12 cellular contexts compared by ENCODE assay signal in the genomic region with DNA sequence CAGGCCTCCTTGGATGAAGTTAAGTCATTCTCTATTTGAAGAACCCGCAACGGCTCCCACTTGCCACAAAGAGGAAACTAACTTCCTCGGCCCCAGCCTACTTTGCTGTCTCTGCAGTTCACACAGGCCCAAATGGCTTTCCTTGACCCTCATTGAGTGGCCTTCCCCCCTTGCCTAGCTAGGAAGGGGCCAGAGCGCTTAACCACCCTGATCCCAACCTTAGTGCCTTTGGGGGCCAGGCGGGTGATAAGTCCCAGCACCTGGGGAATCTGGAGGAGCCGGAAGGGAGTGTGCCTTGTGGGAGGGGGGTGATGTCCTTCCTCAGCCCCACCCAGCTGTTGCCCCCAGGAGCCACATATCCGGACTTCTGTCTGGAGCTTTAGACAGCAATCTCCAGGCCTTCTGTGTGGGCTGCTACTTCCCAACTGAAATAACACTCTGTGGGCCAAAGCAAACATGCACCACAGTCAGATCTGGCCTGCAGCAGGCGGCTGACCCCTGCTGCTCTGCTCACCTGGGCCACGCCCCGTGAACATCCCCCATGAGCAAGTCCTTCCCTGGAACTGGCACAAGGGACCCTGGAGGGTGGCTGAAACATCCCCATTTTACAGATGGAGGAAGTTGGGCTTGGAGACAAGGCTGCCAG. TPM values are rescaled to one million over a fixed set of nuclear protein-coding genes. Genes with fewer than 3 reads are reported as not detected.
DNase-seq lines count a peak whose midpoint lies in the region; TF ChIP-seq lines count a peak whose summit lies in the region.
"Had no signal": no experiment of that assay in that cellular context is flagged by ENCODE, and none has a peak within 500 bp of the region (broad histone marks: within the 10 kb centered on the region; RNA-seq: fewer than 3 reads in every experiment).

No MANE protein-coding gene starts in this region.

- in situ Hi-C loops in KBM-7 (cut with MboI; ENCODE audit: low pct_unique_long_range_greater_than_20kb, low sequenced_read_pairs): no loop called here

- TF ChIP-seq CTCF in right atrium auricular region (IDR thresholded peaks at IDR 0.05): no peak
- TF ChIP-seq CTCF in vagina (IDR thresholded peaks at IDR 0.05): no peak
- no peak for TF ChIP-seq CTCF in OCI-LY7 (conservative IDR thresholded peaks at IDR 0.05; ENCODE audit: low read length)

- no peak overlapping the region for H3K4me3 ChIP-seq in right atrium auricular region
- no peak overlapping the region for H3K4me3 ChIP-seq in skeletal muscle tissue (ENCODE audit: low read length in 3 of 3)
- H3K4me3 ChIP-seq in vagina: no peak overlapping the region
- no peak overlapping the region for H3K4me3 ChIP-seq in OCI-LY7 (ENCODE audit: low read depth, low read length, poor library complexity, severe bottlenecking)
- H3K4me3 ChIP-seq: ovary had no signal

- no peaks in the 10 kb centered on the region for H3K79me2 ChIP-seq in OCI-LY7 (ENCODE audit: insufficient read depth, low read depth, low read length)

- H3K27me3 ChIP-seq in right atrium auricular region (no peaks in the 10 kb centered on the region), skeletal muscle tissue (ENCODE audit: control insufficient read depth in 3 of 3, insufficient read depth in 3 of 3, low read length in 3 of 3) (no peaks in the 10 kb centered on the region), vagina (no peaks in the 10 kb centered on the region)
- H3K27me3 ChIP-seq: ovary had no signal

- H4K20me1 ChIP-seq in OCI-LY7 (ENCODE audit: insufficient read depth, low read length): no peaks in the 10 kb centered on the region

- CTCF ChIA-PET in OCI-LY7 (lab: Charles Lee; ENCODE audit: unreplicated experiment): no interaction called here

- H2AFZ ChIP-seq in OCI-LY7 (ENCODE audit: low read length): no peak overlapping the region

- H3K9me3 ChIP-seq in right atrium auricular region: no peaks in the 10 kb centered on the region
- H3K9me3 ChIP-seq in skeletal muscle tissue (ENCODE audit: control insufficient read depth in 3 of 3, low read length in 3 of 3): no peaks in the 10 kb centered on the region
- H3K9me3 ChIP-seq in vagina: no peaks in the 10 kb centered on the region
- H3K9me3 ChIP-seq in OCI-LY7 (ENCODE audit: low read length): no peaks in the 10 kb centered on the region
- H3K9me3 ChIP-seq: ovary had no signal

- H3K27ac ChIP-seq in right atrium auricular region (peak overlapping the region; percentile 16 to 29), skeletal muscle tissue (ENCODE audit: low read depth, low read length) (peak overlapping the region; percentile 7), vagina (no peak overlapping the region), OCI-LY7 (ENCODE audit: low read depth, low read length, poor library complexity, severe bottlenecking) (no peak overlapping the region)
- H3K27ac ChIP-seq: ovary had no signal

- intact Hi-C loops in vagina (cut with DNase I) (no loop called here), OCI-LY7 (cut with micrococcal nuclease; ENCODE audit: unreplicated experiment) (no loop called here)

- H3K9ac ChIP-seq in skeletal muscle tissue (ENCODE audit: low read depth in 1 of 3, low read length in 3 of 3): no peak overlapping the region

- no TSS peak for BruUV-seq in OCI-LY7 (replicated peaks; lab: Mats Ljungman, UMichigan)

- DNase-seq in KBM-7 (peak; percentile 93), SKM-1 treated with dmso at 0.1 percent for 144 hours (lab: John Stamatoyannopoulos, UW; ENCODE audit: unreplicated experiment) (peak; percentile 2), right atrium auricular region (ENCODE audit: low spot score) (no peak), foreskin melanocyte (no peak), vagina (ENCODE audit: extremely low spot score in 2 of 2) (no peak), OCI-LY7 (ENCODE audit: low spot score) (no peak)
- DNase-seq in activated effector memory CD4-positive, alpha-beta T cell treated with anti-CD3 and anti-CD28 coated beads, Interleukin-2, amount 50 U/mL, for 16 hours: no peak
- DNase-seq: HFFc6, NCI-H187 treated with DMSO at 0.1 percent for 48 hours, ovary, T-helper 1 cell had no signal

- no peak for TF ChIP-seq POLR2A in vagina (IDR thresholded peaks at IDR 0.05)

- H3K4me1 ChIP-seq in right atrium auricular region: peaks cover 0 to 28% of the 10 kb centered on the region in 2 donors
- H3K4me1 ChIP-seq in skeletal muscle tissue (ENCODE audit: control insufficient read depth in 3 of 3, insufficient read depth in 3 of 3, low read length in 3 of 3): peaks cover 3 to 10% (median 4%) of the 10 kb centered on the region in 3 donors
- no peaks in the 10 kb centered on the region for H3K4me1 ChIP-seq in vagina
- H3K4me1 ChIP-seq in OCI-LY7 (ENCODE audit: insufficient read depth, low read length, poor library complexity, severe bottlenecking): no peaks in the 10 kb centered on the region

- H3K4me2 ChIP-seq in OCI-LY7 (ENCODE audit: low read length): no peak overlapping the region

- H3K36me3 ChIP-seq in right atrium auricular region (peaks cover 7% of the 10 kb centered on the region), skeletal muscle tissue (ENCODE audit: control insufficient read depth in 3 of 3, insufficient read depth in 3 of 3, low read length in 3 of 3) (peaks cover 0 to 2% (median 0%) of the 10 kb centered on the region in 3 donors), vagina (no peaks in the 10 kb centered on the region), OCI-LY7 (ENCODE audit: insufficient read depth, low read length) (no peaks in the 10 kb centered on the region)
- H3K36me3 ChIP-seq: ovary had no signal

- POLR2A ChIA-PET in OCI-LY7 (lab: Charles Lee): no interaction called here

- no peaks in the 10 kb centered on the region for H3K9me2 ChIP-seq in OCI-LY7 (ENCODE audit: insufficient read depth, low read length)

RNA-seq across cellular contexts. Expression of a gene that starts 10.5 kb away (rescaled TPM):
- total RNA-seq in right atrium auricular region (10 to 100 TPM; 65.1 to 95.7 TPM), skeletal muscle tissue (31.8 TPM), vagina (72.9 TPM), OCI-LY7 (2022) (not detected in 2 replicates)
- total RNA-seq in OCI-LY7 (2014; rRNA removed; shearing (Covaris generic)): not detected in 2 replicates

RNA-seq across cellular contexts. Expression of a gene that starts 34.5 kb away (rescaled TPM):
- total RNA-seq in right atrium auricular region (10 to 100 TPM; 33.7 to 39.0 TPM), skeletal muscle tissue (22.4 TPM), vagina (31.4 TPM), OCI-LY7 (2022) (58.9 and 80.9 TPM in 2 replicates)
- 89.7 and 90.1 TPM in 2 replicates for total RNA-seq in OCI-LY7 (2014; rRNA removed; shearing (Covaris generic))

RNA-seq across cellular contexts. Expression of a gene that starts 47.7 kb away (rescaled TPM):
- 100 to 1,000 TPM in 1 of 2 donors, 10 to 100 TPM in 1; 82.1 to 102 TPM for total RNA-seq in right atrium auricular region
- total RNA-seq in skeletal muscle tissue: 89.8 TPM
- 57.2 TPM for total RNA-seq in vagina
- not detected in 2 replicates for total RNA-seq in OCI-LY7 (2014; rRNA removed; shearing (Covaris generic))
- total RNA-seq in OCI-LY7 (2022): not detected in 2 replicates

RNA-seq across cellular contexts. Expression of a gene that starts 49.0 kb away (rescaled TPM):
- total RNA-seq in right atrium auricular region: 100 to 1,000 TPM in 1 of 2 donors, 10 to 100 TPM in 1; 85.3 to 403 TPM
- 93.9 TPM for total RNA-seq in skeletal muscle tissue
- total RNA-seq in vagina: 170 TPM
- total RNA-seq in OCI-LY7 (2014; rRNA removed; shearing (Covaris generic)): 2.1 and 3.3 TPM in 2 replicates
- total RNA-seq in OCI-LY7 (2022): 1.1 and 1.8 TPM in 2 replicates

RNA-seq across cellular contexts. Expression of a gene that starts 57.8 kb away (rescaled TPM):
- total RNA-seq in right atrium auricular region: 1 to 10 TPM; 3.6 to 6.5 TPM
- 5.7 TPM for total RNA-seq in skeletal muscle tissue
- total RNA-seq in vagina: 14.5 TPM
- total RNA-seq in OCI-LY7 (2014; rRNA removed; shearing (Covaris generic)): not detected in 2 replicates
- total RNA-seq in OCI-LY7 (2022): 1.9 TPM in 1 of 2 replicates, not detected in the other

Comparison
In these comparisons a context has a peak if more than half of its experiments do, and no peak if none do; other contexts are left out.
1. DNase-seq: peak in KBM-7 (single experiment) and SKM-1 treated with dmso at 0.1 percent for 144 hours (single experiment); none in right atrium auricular region (single experiment), activated effector memory CD4-positive, alpha-beta T cell treated with anti-CD3 and anti-CD28 coated beads, Interleukin-2, amount 50 U/mL, for 16 hours (single experiment), foreskin melanocyte (single experiment), vagina (0 of 2) and OCI-LY7 (single experiment).
2. H3K27ac ChIP-seq: peak in right atrium auricular region (2 of 2) and skeletal muscle tissue (single experiment); none in vagina (single experiment) and OCI-LY7 (single experiment).
3. RNA of a gene that starts 10.5 kb away (total RNA-seq): 65.1 to 95.7 TPM in right atrium auricular region, 72.9 TPM in vagina (single experiment) and 31.8 TPM in skeletal muscle tissue (single experiment); not detected in OCI-LY7; every median in the first group is over 10 times any median in the second.
4. RNA of a gene that starts 47.7 kb away (total RNA-seq): 82.1 to 102 TPM in right atrium auricular region, 89.8 TPM in skeletal muscle tissue (single experiment) and 57.2 TPM in vagina (single experiment); not detected in OCI-LY7; every median in the first group is over 10 times any median in the second.